Comparison of ENCODE assay signal across 38 cellular contexts in the genomic region with DNA sequence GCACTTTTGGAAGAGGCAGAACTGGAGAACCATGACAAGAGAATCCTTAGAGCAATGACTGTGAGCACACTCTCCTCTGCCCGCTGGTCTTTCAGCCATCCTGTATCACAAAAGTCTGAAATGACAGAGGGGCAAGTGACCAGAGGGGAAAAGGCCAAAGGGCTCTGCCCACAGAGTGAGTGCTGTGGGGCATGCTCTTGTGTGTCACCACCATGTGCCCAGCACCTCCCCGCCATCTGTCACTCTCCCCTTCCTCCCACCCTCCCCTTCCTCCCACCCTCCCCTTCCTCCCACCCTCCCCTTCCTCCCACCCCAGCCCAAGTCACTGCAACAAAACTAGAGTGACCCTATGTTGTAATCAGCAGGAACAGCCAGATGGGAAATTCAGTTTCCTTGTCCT. TPM values are rescaled to one million over a fixed set of nuclear protein-coding genes. Genes with fewer than 3 reads are reported as not detected.
"Had no signal": no experiment of that assay in that cellular context is flagged by ENCODE, and none has a peak within 500 bp of the region (broad histone marks: within the 10 kb centered on the region; RNA-seq: fewer than 3 reads in every experiment).

No MANE protein-coding gene starts in this region.

- H3K4me1 Mint-ChIP-seq: activated CD4-positive, alpha-beta memory T cell treated with anti-CD3 and anti-CD28 coated beads, Interleukin-2, amount 10 ng/mL, durations not matched to agents 7 days and 5 days; activated CD4-positive, alpha-beta T cell treated with anti-CD3 and anti-CD28 coated beads for 36 hours; activated CD4-positive, alpha-beta T cell treated with anti-CD3 and anti-CD28 coated beads, Interleukin-2, amount 10 ng/mL, durations not matched to agents 7 days and 5 days; activated CD8-positive, alpha-beta memory T cell treated with anti-CD3 and anti-CD28 coated beads, Interleukin-2, amount 10 ng/mL, durations not matched to agents 7 days and 5 days; activated naive CD8-positive, alpha-beta T cell treated with anti-CD3 and anti-CD28 coated beads for 36 hours; activated T-helper 17 cell treated with anti-CD3 and anti-CD28 coated beads, Interleukin-2, amount 50 U/mL, for 72 hours; WTC11 had no signal

- H3K36me3 Mint-ChIP-seq: activated CD8-positive, alpha-beta memory T cell treated with anti-CD3 and anti-CD28 coated beads, Interleukin-2, amount 10 ng/mL, durations not matched to agents 7 days and 5 days; activated naive CD4-positive, alpha-beta T cell treated with anti-CD3 and anti-CD28 coated beads, Interleukin-2, amount 50 U/mL, for 72 hours; activated naive CD8-positive, alpha-beta T cell treated with anti-CD3 and anti-CD28 coated beads for 36 hours; WTC11 had no signal

- H3K36me3 ChIP-seq: adrenal gland, brain microvascular endothelial cell, breast epithelium, WERI-Rb-1 had no signal

- H3K27ac ChIP-seq: adrenal gland, body of pancreas, brain microvascular endothelial cell, breast epithelium, WERI-Rb-1 had no signal

- H3K9me3 Mint-ChIP-seq: activated CD4-positive, alpha-beta memory T cell treated with anti-CD3 and anti-CD28 coated beads, Interleukin-2, amount 10 ng/mL, durations not matched to agents 7 days and 5 days; activated CD4-positive, alpha-beta T cell treated with anti-CD3 and anti-CD28 coated beads, Interleukin-2, amount 10 ng/mL, durations not matched to agents 7 days and 5 days; activated naive CD4-positive, alpha-beta T cell treated with anti-CD3 and anti-CD28 coated beads for 36 hours; activated naive CD4-positive, alpha-beta T cell treated with anti-CD3 and anti-CD28 coated beads, Interleukin-2, amount 50 U/mL, for 72 hours; activated naive CD8-positive, alpha-beta T cell treated with anti-CD3 and anti-CD28 coated beads for 36 hours; activated T-cell treated with anti-CD3 and anti-CD28 coated beads, Interleukin-2, amount 50 U/mL, for 24 hours; activated T-cell treated with anti-CD3 and anti-CD28 coated beads, Interleukin-2, amount 50 U/mL, for 72 hours; activated T-helper 1 cell treated with anti-CD3 and anti-CD28 coated beads, Interleukin-12 subunit alpha, Interleukin-12 subunit beta, Interleukin-2, Interleukin-4 antibody, amounts not matched to agents 30 ng/mL and 10 ng/mL and 1 ng/mL, durations not matched to agents 14 hours and 24 hours and 36 hours; activated T-helper 17 cell treated with anti-CD3 and anti-CD28 coated beads, Interleukin-2, amount 50 U/mL, for 72 hours; T-helper 1 cell treated with Interleukin-12 subunit alpha and Interleukin-12 subunit beta and Interleukin-4 antibody, amounts not matched to agents 30 μg/mL and 1 μg/mL, for 36 hours; T-helper 2 cell treated with Interferon-gamma antibody and Interleukin-4, amounts not matched to agents 5 μg/mL and 100 μg/mL, for 36 hours; WTC11 had no signal

- H3K9me3 ChIP-seq: adrenal gland, body of pancreas, breast epithelium had no signal

- H3K4me3 Mint-ChIP-seq: activated CD4-positive, alpha-beta memory T cell treated with anti-CD3 and anti-CD28 coated beads, Interleukin-2, amount 10 ng/mL, durations not matched to agents 7 days and 5 days; activated CD4-positive, alpha-beta T cell treated with anti-CD3 and anti-CD28 coated beads for 36 hours; activated CD4-positive, alpha-beta T cell treated with anti-CD3 and anti-CD28 coated beads, Interleukin-2, amount 10 ng/mL, durations not matched to agents 7 days and 5 days; activated CD8-positive, alpha-beta memory T cell treated with anti-CD3 and anti-CD28 coated beads, Interleukin-2, amount 10 ng/mL, durations not matched to agents 7 days and 5 days; activated CD8-positive, alpha-beta T cell treated with anti-CD3 and anti-CD28 coated beads, Interleukin-2, amount 10 ng/mL, durations not matched to agents 7 days and 5 days; activated naive CD4-positive, alpha-beta T cell treated with anti-CD3 and anti-CD28 coated beads for 36 hours; activated naive CD8-positive, alpha-beta T cell treated with anti-CD3 and anti-CD28 coated beads for 36 hours; activated T-cell treated with anti-CD3 and anti-CD28 coated beads, Interleukin-2, amount 50 U/mL, for 24 hours; activated T-cell treated with anti-CD3 and anti-CD28 coated beads, Interleukin-2, amount 50 U/mL, for 72 hours; activated T-helper 1 cell treated with anti-CD3 and anti-CD28 coated beads, Interleukin-12 subunit alpha, Interleukin-12 subunit beta, Interleukin-2, Interleukin-4 antibody, amounts not matched to agents 30 ng/mL and 10 ng/mL and 1 ng/mL, durations not matched to agents 14 hours and 24 hours and 36 hours; activated T-helper 17 cell treated with anti-CD3 and anti-CD28 coated beads, Interleukin-2, amount 50 U/mL, for 72 hours; T-helper 1 cell treated with Interleukin-12 subunit alpha and Interleukin-12 subunit beta and Interleukin-4 antibody, amounts not matched to agents 30 μg/mL and 1 μg/mL, for 36 hours; T-helper 2 cell treated with Interferon-gamma antibody and Interleukin-4, amounts not matched to agents 5 μg/mL and 100 μg/mL, for 36 hours; WTC11 had no signal

- H3K27ac Mint-ChIP-seq: activated CD4-positive, alpha-beta memory T cell treated with anti-CD3 and anti-CD28 coated beads, Interleukin-2, amount 10 ng/mL, durations not matched to agents 7 days and 5 days; activated CD4-positive, alpha-beta T cell treated with anti-CD3 and anti-CD28 coated beads for 36 hours; activated CD4-positive, alpha-beta T cell treated with anti-CD3 and anti-CD28 coated beads, Interleukin-2, amount 10 ng/mL, durations not matched to agents 7 days and 5 days; activated CD8-positive, alpha-beta memory T cell treated with anti-CD3 and anti-CD28 coated beads, Interleukin-2, amount 10 ng/mL, durations not matched to agents 7 days and 5 days; activated CD8-positive, alpha-beta T cell treated with anti-CD3 and anti-CD28 coated beads, Interleukin-2, amount 10 ng/mL, durations not matched to agents 7 days and 5 days; activated naive CD4-positive, alpha-beta T cell treated with anti-CD3 and anti-CD28 coated beads for 36 hours; activated naive CD8-positive, alpha-beta T cell treated with anti-CD3 and anti-CD28 coated beads for 36 hours; activated T-cell treated with anti-CD3 and anti-CD28 coated beads, Interleukin-2, amount 50 U/mL, for 24 hours; activated T-cell treated with anti-CD3 and anti-CD28 coated beads, Interleukin-2, amount 50 U/mL, for 72 hours; activated T-helper 1 cell treated with anti-CD3 and anti-CD28 coated beads, Interleukin-12 subunit alpha, Interleukin-12 subunit beta, Interleukin-2, Interleukin-4 antibody, amounts not matched to agents 30 ng/mL and 10 ng/mL and 1 ng/mL, durations not matched to agents 14 hours and 24 hours and 36 hours; activated T-helper 17 cell treated with anti-CD3 and anti-CD28 coated beads, Interleukin-2, amount 50 U/mL, for 72 hours; T-helper 1 cell treated with Interleukin-12 subunit alpha and Interleukin-12 subunit beta and Interleukin-4 antibody, amounts not matched to agents 30 μg/mL and 1 μg/mL, for 36 hours; T-helper 2 cell treated with Interferon-gamma antibody and Interleukin-4, amounts not matched to agents 5 μg/mL and 100 μg/mL, for 36 hours; WTC11 had no signal

- H3K27me3 Mint-ChIP-seq: activated CD4-positive, alpha-beta memory T cell treated with anti-CD3 and anti-CD28 coated beads, Interleukin-2, amount 10 ng/mL, durations not matched to agents 7 days and 5 days; activated CD4-positive, alpha-beta T cell treated with anti-CD3 and anti-CD28 coated beads, Interleukin-2, amount 10 ng/mL, durations not matched to agents 7 days and 5 days; activated CD8-positive, alpha-beta memory T cell treated with anti-CD3 and anti-CD28 coated beads, Interleukin-2, amount 10 ng/mL, durations not matched to agents 7 days and 5 days; activated T-cell treated with anti-CD3 and anti-CD28 coated beads, Interleukin-2, amount 50 U/mL, for 24 hours had no signal

- H3K4me3 ChIP-seq: adrenal gland, body of pancreas, breast epithelium had no signal

- H3K4me1 ChIP-seq: adrenal gland, body of pancreas, breast epithelium had no signal

- DNase-seq: activated CD4-positive, alpha-beta memory T cell treated with anti-CD3 and anti-CD28 coated beads, Interleukin-2, amount 10 ng/mL, durations not matched to agents 7 days and 5 days; activated CD4-positive, alpha-beta T cell treated with anti-CD3 and anti-CD28 coated beads for 1 hour; activated CD4-positive, alpha-beta T cell treated with anti-CD3 and anti-CD28 coated beads for 36 hours; activated CD4-positive, alpha-beta T cell treated with anti-CD3 and anti-CD28 coated beads for 48 hours; activated CD4-positive, alpha-beta T cell treated with anti-CD3 and anti-CD28 coated beads, Interleukin-2, amount 10 ng/mL, durations not matched to agents 7 days and 5 days; activated CD4-positive, alpha-beta T cell treated with anti-CD3 and anti-CD28 coated beads, Interleukin-2, amount 50 U/mL, for 48 hours; activated CD4-positive, CD25-positive, alpha-beta regulatory T cell; activated CD8-positive, alpha-beta memory T cell treated with anti-CD3 and anti-CD28 coated beads for 24 hours; activated CD8-positive, alpha-beta memory T cell treated with anti-CD3 and anti-CD28 coated beads, Interleukin-2, amount 10 ng/mL, durations not matched to agents 7 days and 5 days; activated CD8-positive, alpha-beta memory T cell treated with anti-CD3 and anti-CD28 coated beads, Interleukin-2, amount 50 U/mL, for 48 hours; activated CD8-positive, alpha-beta T cell treated with anti-CD3 and anti-CD28 coated beads, Interleukin-2, amount 10 ng/mL, durations not matched to agents 7 days and 5 days; activated effector memory CD4-positive, alpha-beta T cell treated with anti-CD3 and anti-CD28 coated beads, Interleukin-2, amount 50 U/mL, for 16 hours; activated gamma-delta T cell treated with Interleukin-2 at 50 U/mL for 16 hours; activated naive CD4-positive, alpha-beta T cell; activated naive CD4-positive, alpha-beta T cell treated with anti-CD3 and anti-CD28 coated beads for 36 hours; activated naive CD4-positive, alpha-beta T cell treated with anti-CD3 and anti-CD28 coated beads, Interleukin-2, amount 50 U/mL, for 16 hours; activated naive CD8-positive, alpha-beta T cell treated with anti-CD3 and anti-CD28 coated beads for 36 hours; activated T-cell treated with anti-CD3 and anti-CD28 coated beads, Interleukin-2, amount 50 U/mL, for 24 hours; activated T-cell treated with anti-CD3 and anti-CD28 coated beads, Interleukin-2, amount 50 U/mL, for 72 hours; adrenal gland; amniotic stem cell; aorta; body of pancreas; brain microvascular endothelial cell; central memory CD4-positive, alpha-beta T cell; T-helper 1 cell; T-helper 2 cell; T-helper 9 cell; WERI-Rb-1 had no signal

- H3K27me3 ChIP-seq: adrenal gland, body of pancreas, brain microvascular endothelial cell, breast epithelium had no signal

- ATAC-seq: activated CD4-positive, alpha-beta T cell treated with anti-CD3 and anti-CD28 coated beads for 36 hours; activated CD4-positive, CD25-positive, alpha-beta regulatory T cell treated with anti-CD3 and anti-CD28 coated beads, Interleukin-2, amount 50 U/mL, for 24 hours; activated CD8-positive, alpha-beta memory T cell treated with anti-CD3 and anti-CD28 coated beads, Interleukin-2, amount 10 ng/mL, durations not matched to agents 7 days and 5 days; activated CD8-positive, alpha-beta T cell treated with anti-CD3 and anti-CD28 coated beads, Interleukin-2, amount 10 ng/mL, durations not matched to agents 7 days and 5 days; activated naive CD4-positive, alpha-beta T cell treated with anti-CD3 and anti-CD28 coated beads, Interleukin-2, amount 50 U/mL, for 72 hours; activated T-cell treated with anti-CD3 and anti-CD28 coated beads, Interleukin-2, amount 50 U/mL, for 72 hours; activated T-helper 17 cell treated with anti-CD3 and anti-CD28 coated beads, Interleukin-2, amount 50 U/mL, for 72 hours; body of pancreas; WTC11 had no signal

RNA-seq across cellular contexts. Expression of a gene that starts 32.0 kb away (rescaled TPM):
- total RNA-seq: activated CD4-positive, alpha-beta memory T cell treated with anti-CD3 and anti-CD28 coated beads, Interleukin-2, amount 10 ng/mL, durations not matched to agents 7 days and 5 days; activated CD4-positive, alpha-beta T cell treated with anti-CD3 and anti-CD28 coated beads for 36 hours; activated CD4-positive, alpha-beta T cell treated with anti-CD3 and anti-CD28 coated beads, Interleukin-2, amount 10 ng/mL, durations not matched to agents 7 days and 5 days; activated CD8-positive, alpha-beta memory T cell treated with anti-CD3 and anti-CD28 coated beads, Interleukin-2, amount 10 ng/mL, durations not matched to agents 7 days and 5 days; activated CD8-positive, alpha-beta T cell treated with anti-CD3 and anti-CD28 coated beads, Interleukin-2, amount 10 ng/mL, durations not matched to agents 7 days and 5 days; activated naive CD4-positive, alpha-beta T cell treated with anti-CD3 and anti-CD28 coated beads for 36 hours; activated naive CD4-positive, alpha-beta T cell treated with anti-CD3 and anti-CD28 coated beads, Interleukin-2, amount 50 U/mL, for 72 hours; activated naive CD8-positive, alpha-beta T cell treated with anti-CD3 and anti-CD28 coated beads for 36 hours; activated T-cell treated with anti-CD3 and anti-CD28 coated beads, Interleukin-2, amount 50 U/mL, for 72 hours; activated T-helper 1 cell treated with anti-CD3 and anti-CD28 coated beads, Interleukin-12 subunit alpha, Interleukin-12 subunit beta, Interleukin-2, Interleukin-4 antibody, amounts not matched to agents 30 ng/mL and 10 ng/mL and 1 ng/mL, durations not matched to agents 14 hours and 24 hours and 36 hours; body of pancreas; breast epithelium; cardiac septum had no signal
